ENCODE assay signal across 8 cellular contexts in the genomic region with DNA sequence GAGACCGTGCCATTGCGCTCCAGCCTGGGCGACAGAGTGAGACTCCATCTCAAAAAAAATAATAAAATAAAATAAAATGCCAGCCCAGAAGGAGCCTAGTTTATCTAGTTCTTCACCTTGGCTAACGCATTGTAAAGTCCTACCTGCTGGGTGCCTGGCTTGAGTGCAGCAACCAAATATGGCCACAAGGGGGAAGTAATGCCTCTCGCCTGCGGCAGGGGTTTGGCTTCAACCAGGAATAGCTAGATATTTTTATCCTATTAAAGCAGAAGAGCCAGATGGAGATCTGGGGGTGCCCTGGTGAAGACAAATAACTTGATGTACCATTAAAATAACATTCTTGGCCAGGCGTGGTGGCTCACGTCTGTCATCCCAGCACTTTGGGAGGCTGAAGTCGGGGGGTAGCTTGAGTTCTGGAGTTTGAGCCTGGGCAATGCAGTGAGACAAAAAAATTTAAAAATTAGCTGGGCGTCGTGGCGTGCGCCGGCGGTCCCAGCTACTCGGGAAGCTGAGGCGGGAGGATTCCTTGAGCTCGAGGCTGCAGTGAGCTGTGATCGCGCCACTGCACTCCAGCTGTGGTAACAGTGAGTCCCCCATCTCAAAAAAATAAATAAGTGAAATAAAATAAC. TPM values are rescaled to one million over a fixed set of nuclear protein-coding genes. Genes with fewer than 3 reads are reported as not detected.
DNase-seq lines count a peak whose midpoint lies in the region; ATAC-seq and TF ChIP-seq lines count a peak whose summit lies in the region.

No MANE protein-coding gene starts in this region.

- DNase-seq in GM06990 (ENCODE audit: extremely low read depth, insufficient read length) (no peak), NCI-H146 (lab: John Stamatoyannopoulos, UW) (peak; percentile 75), SW480 (ENCODE audit: low spot score) (peak; percentile 71), cardiac muscle cell (ENCODE audit: low read depth in 1 of 2, low spot score in 1 of 2) (peak; percentile 78 to 80), prostate gland (ENCODE audit: low spot score) (peak; percentile 68), uterus (peak; percentile 71 to 75)
- DNase-seq in activated naive CD8-positive, alpha-beta T cell treated with anti-CD3 and anti-CD28 coated beads, Interleukin-2, amount 50 U/mL, for 16 hours (ENCODE audit: low read depth, low spot score): peak; percentile 44

- H3K4me1 ChIP-seq in cardiac muscle cell (ENCODE audit: low read depth) (peaks cover 10% of the 10 kb centered on the region), prostate gland (replicated peaks) (no peaks in the 10 kb centered on the region), uterus (no peaks in the 10 kb centered on the region)

- intact Hi-C loops in prostate gland (cut with DNase I): loop anchor here (2.0 to 10.0 kb wide), 2 partner anchors 35 to 221 kb away; no protein-coding TSS in a partner anchor
- intact Hi-C loops in uterus (cut with DNase I; ENCODE audit: low total_unique reads): no loop called here

- TF ChIP-seq CTCF in GM06990 (IDR thresholded peaks at IDR 0.05; ENCODE audit: insufficient read depth, low read length, poor library complexity, severe bottlenecking) (peak; percentile 88), cardiac muscle cell (IDR thresholded peaks at IDR 0.05; ENCODE audit: low read depth, low read length) (peak; percentile 90), prostate gland (IDR thresholded peaks at IDR 0.05) (peak; percentile 66 to 87 (median 83)), uterus (IDR thresholded peaks at IDR 0.05) (peak; percentile 68 to 90 (median 75))

- H3K27ac ChIP-seq in cardiac muscle cell (no peak overlapping the region), prostate gland (no peak overlapping the region), uterus (no peak overlapping the region)

- no peak for TF ChIP-seq POLR2A in prostate gland (IDR thresholded peaks at IDR 0.05)
- no peak for TF ChIP-seq POLR2A in uterus (IDR thresholded peaks at IDR 0.05)

- H3K36me3 ChIP-seq in GM06990 (ENCODE audit: control insufficient read depth, insufficient read depth, low read length) (no peaks in the 10 kb centered on the region), cardiac muscle cell (no peaks in the 10 kb centered on the region), prostate gland (no peaks in the 10 kb centered on the region), uterus (no peaks in the 10 kb centered on the region)

- no peak overlapping the region for H3K4me3 ChIP-seq in GM06990 (replicated peaks; ENCODE audit: low read depth, low read length)
- no peak overlapping the region for H3K4me3 ChIP-seq in cardiac muscle cell
- no peak overlapping the region for H3K4me3 ChIP-seq in prostate gland
- H3K4me3 ChIP-seq in uterus: no peak overlapping the region

- H3K9me3 ChIP-seq in cardiac muscle cell (ENCODE audit: low read depth) (no peaks in the 10 kb centered on the region), prostate gland (no peaks in the 10 kb centered on the region), uterus (no peaks in the 10 kb centered on the region)

- WGBS in prostate gland: 16% methylated on average over 20 of the region's 20 CpGs

- ATAC-seq in HG03108 (IDR thresholded peaks at IDR 0.05; ENCODE audit: unreplicated experiment): no peak

- H3K27me3 ChIP-seq in GM06990 (replicated peaks; ENCODE audit: control insufficient read depth, insufficient read depth, low read length) (no peaks in the 10 kb centered on the region), cardiac muscle cell (no peaks in the 10 kb centered on the region), prostate gland (replicated peaks; ENCODE audit: insufficient read depth) (no peaks in the 10 kb centered on the region), uterus (peaks cover 0 to 3% of the 10 kb centered on the region in 2 donors)

RNA-seq across cellular contexts. Expression of a gene that starts 20.6 kb away (rescaled TPM):
- total RNA-seq in cardiac muscle cell (32.8 and 33.5 TPM in 2 replicates), prostate gland (10 to 100 TPM; 30.8 to 64.9 TPM), uterus (1 to 10 TPM in 3 of 4 donors, not detected in 1; 5.6 to 7.5 (median 6.9) TPM)
- polyA plus RNA-seq in cardiac muscle cell: 21.8 and 23.5 TPM in 2 replicates

RNA-seq across cellular contexts. Expression of a gene that starts 27.9 kb away (rescaled TPM):
- total RNA-seq in cardiac muscle cell (32.4 and 33.0 TPM in 2 replicates), prostate gland (10 to 100 TPM; 27.3 to 38.3 TPM), uterus (10 to 100 TPM in 3 of 4 donors, 1 to 10 TPM in 1; 7.9 to 50.3 (median 25.8) TPM)
- 9.7 TPM in 2 replicates for polyA plus RNA-seq in cardiac muscle cell
